Comparison of ENCODE assay signal across 10 cellular contexts in genomic region chr15:57377478-57377847, GRCh38. TPM values are rescaled to one million over a fixed set of nuclear protein-coding genes. Genes with fewer than 3 reads are reported as not detected.
DNase-seq lines count a peak whose midpoint lies in the region; ATAC-seq and TF ChIP-seq lines count a peak whose summit lies in the region.
"Had no signal": no experiment of that assay in that cellular context is flagged by ENCODE, and none has a peak within 500 bp of the region (broad histone marks: within the 10 kb centered on the region; RNA-seq: fewer than 3 reads in every experiment).

No MANE protein-coding gene starts in this region.

- H3K4me3 ChIP-seq in iPS-15b (ENCODE audit: low read depth, low read length) (peak overlapping the region; percentile 73), skin epidermis (peak overlapping the region in 6 of 7 experiments; percentile 39 to 59 (median 52))

- no peaks in the 10 kb centered on the region for H3K36me3 Mint-ChIP-seq in WTC11
- H3K36me3 Mint-ChIP-seq: immature natural killer cell had no signal

- peak overlapping the region; percentile 57; the same call in 1 of the 2 replicates for H3K27ac Mint-ChIP-seq in WTC11
- H3K27ac Mint-ChIP-seq: immature natural killer cell had no signal

- H3K9me3 ChIP-seq in iPS-15b (ENCODE audit: control insufficient read depth, insufficient read depth, low read length), result no peaks in the 10 kb centered on the region

- H3K4me1 ChIP-seq in iPS-15b (ENCODE audit: control insufficient read depth, insufficient read depth, low read length), result peaks cover 21% of the 10 kb centered on the region

- peak overlapping the region; percentile 84 for H3K4me3 Mint-ChIP-seq in WTC11

- no peak overlapping the region for H3K9ac ChIP-seq in iPS-15b (ENCODE audit: low read depth, low read length)

- TF ChIP-seq CTCF in WTC11 (IDR thresholded peaks at IDR 0.05), result no peak

- H3K27me3 Mint-ChIP-seq in WTC11 (ENCODE audit: low read depth), result peaks cover 29% of the 10 kb centered on the region

- H3K36me3 ChIP-seq in iPS-15b (ENCODE audit: control insufficient read depth, insufficient read depth, low read length), result no peaks in the 10 kb centered on the region

- peak; percentile 36 for DNase-seq in DMS53 (lab: John Stamatoyannopoulos, UW)
- no peak for DNase-seq in DMS53 treated with DMSO at 0.1 percent for 48 hours (lab: John Stamatoyannopoulos, UW; ENCODE audit: unreplicated experiment)
- DNase-seq in WTC11 (ENCODE audit: low spot score), result no peak
- DNase-seq in stimulated activated CD4-positive, alpha-beta T cell treated with anti-CD3 and anti-CD28 coated beads, Interleukin-2, amount 100 ng/mL, for 24 hours, result no peak
- DNase-seq: activated gamma-delta T cell, immature natural killer cell had no signal

- CTCF ChIA-PET in WTC11 (lab: Charles Lee), result interaction anchor here (0.6 to 2.8 kb wide), 9 partner anchors 9 to 165 kb away, joined by 3 to 17 read pairs (median 9); no protein-coding TSS in a partner anchor

- H3K4me1 Mint-ChIP-seq in WTC11, result peaks cover 56% of the 10 kb centered on the region

- ATAC-seq in WTC11 (peak; percentile 9; the same call in 1 of the 2 replicates), GM18867 (IDR thresholded peaks at IDR 0.05; ENCODE audit: unreplicated experiment) (no peak), HG03097 (IDR thresholded peaks at IDR 0.05; ENCODE audit: low FRiP score, unreplicated experiment) (no peak)

- H3K27ac ChIP-seq in skin epidermis, result peak overlapping the region in 6 of 21 experiments; percentile 70 to 82 (median 76)

- H3K27me3 ChIP-seq in iPS-15b (ENCODE audit: control insufficient read depth, insufficient read depth, low read length), result peaks cover 10% of the 10 kb centered on the region

- H3K9me3 Mint-ChIP-seq in WTC11, result no peaks in the 10 kb centered on the region
- H3K9me3 Mint-ChIP-seq: immature natural killer cell had no signal

- POLR2A ChIA-PET in WTC11 (lab: Charles Lee), result interaction anchor here (1.7 to 2.0 kb wide), 2 partner anchors 8 to 10 kb away, joined by 8 to 10 read pairs; no protein-coding TSS in a partner anchor

TF ChIP-seq in WTC11, 78 proteins besides CTCF, POLR2A, EP300 and RAD21:
- TF ChIP-seq E2F1 (CRISPR knock-in tag; IDR thresholded peaks at IDR 0.05) (no peak), ZNF281 (CRISPR knock-in tag; IDR thresholded peaks at IDR 0.05) (no peak), E2F5 (CRISPR knock-in tag; IDR thresholded peaks at IDR 0.05) (no peak), IRF2 (CRISPR knock-in tag; IDR thresholded peaks at IDR 0.05; ENCODE audit: borderline replicate concordance, low read depth) (no peak), ZNF138 (CRISPR knock-in tag; conservative IDR thresholded peaks at IDR 0.05) (no peak), NR2C2 (CRISPR knock-in tag; IDR thresholded peaks at IDR 0.05) (no peak), ZNF396 (CRISPR knock-in tag; IDR thresholded peaks at IDR 0.05; ENCODE audit: borderline replicate concordance) (no peak), CBFB (CRISPR knock-in tag; IDR thresholded peaks at IDR 0.05; ENCODE audit: low read depth) (no peak), SMAD3 (CRISPR knock-in tag; IDR thresholded peaks at IDR 0.05; ENCODE audit: borderline replicate concordance) (no peak), STAT6 (CRISPR knock-in tag; conservative IDR thresholded peaks at IDR 0.05; ENCODE audit: low read depth) (no peak), ZNF416 (CRISPR knock-in tag; IDR thresholded peaks at IDR 0.05) (no peak), ZNF121 (CRISPR knock-in tag; IDR thresholded peaks at IDR 0.05) (no peak), MAX (CRISPR knock-in tag; IDR thresholded peaks at IDR 0.05) (no peak), ATF1 (CRISPR knock-in tag; IDR thresholded peaks at IDR 0.05) (no peak), ATF3 (CRISPR knock-in tag; conservative IDR thresholded peaks at IDR 0.05) (no peak)

RNA-seq across cellular contexts. Expression of gene CGNL1, which starts 1.2 kb away (rescaled TPM):
- 57.3 to 69.5 TPM (median 67.1 TPM) in 3 replicates for total RNA-seq in WTC11 (2021)
